Comparison of ENCODE assay signal across 1 cellular context in genomic region chr2:45274190-45274926, GRCh38.
TF ChIP-seq lines count a peak whose summit lies in the region.

No MANE protein-coding gene starts in this region.

TF ChIP-seq in HepG2, 621 proteins besides CTCF, POLR2A, EP300 and RAD21 (continued from another document):
- TF ChIP-seq ZSCAN5A (CRISPR knock-in tag; IDR thresholded peaks at IDR 0.05; ENCODE audit: borderline replicate concordance) (peak; percentile 69; the same call in 1 of the 2 replicates), DMAP1 (CRISPR knock-in tag; IDR thresholded peaks at IDR 0.05) (no peak; the same call in 1 of the 2 replicates), RXRA (CRISPR knock-in tag; IDR thresholded peaks at IDR 0.05) (peak; percentile 97), ZKSCAN8 (CRISPR knock-in tag; IDR thresholded peaks at IDR 0.05; ENCODE audit: borderline replicate concordance) (peak; percentile 71), ZBTB49 (CRISPR knock-in tag; IDR thresholded peaks at IDR 0.05; ENCODE audit: borderline replicate concordance) (no peak), CEBPZ (IDR thresholded peaks at IDR 0.05; ENCODE audit: low read length) (no peak), ZNF17 (CRISPR knock-in tag; IDR thresholded peaks at IDR 0.05) (no peak), NCOA1 (CRISPR knock-in tag; IDR thresholded peaks at IDR 0.05) (peak; percentile 68; the same call in 1 of the 2 replicates), CENPT (CRISPR knock-in tag; IDR thresholded peaks at IDR 0.05; ENCODE audit: low read depth) (no peak), ZNF337 (CRISPR knock-in tag; IDR thresholded peaks at IDR 0.05; ENCODE audit: borderline replicate concordance, low read depth) (no peak), ATF7 (IDR thresholded peaks at IDR 0.05) (no peak), ATF7 (CRISPR knock-in tag; IDR thresholded peaks at IDR 0.05) (peak; percentile 64; the same call in 1 of the 2 replicates), FOXO4 (CRISPR knock-in tag; conservative IDR thresholded peaks at IDR 0.05) (no peak), MED13 (CRISPR knock-in tag; IDR thresholded peaks at IDR 0.05) (peak; percentile 78; the same call in 1 of the 2 replicates), ZNF44 (CRISPR knock-in tag; IDR thresholded peaks at IDR 0.05) (no peak), MAF1 (CRISPR knock-in tag; IDR thresholded peaks at IDR 0.05; ENCODE audit: borderline replicate concordance) (no peak), MXI1 (IDR thresholded peaks at IDR 0.05; ENCODE audit: borderline replicate concordance, low read depth, low read length) (no peak), ZNF282 (IDR thresholded peaks at IDR 0.05; ENCODE audit: partially characterized antibody) (no peak), ATF1 (CRISPR knock-in tag; IDR thresholded peaks at IDR 0.05) (peak; percentile 75), FOXA1 (IDR thresholded peaks at IDR 0.05) (peak; percentile 75), FOXA1 (CRISPR knock-in tag; IDR thresholded peaks at IDR 0.05) (peak; percentile 99), ZNF570 (CRISPR knock-in tag; IDR thresholded peaks at IDR 0.05; ENCODE audit: borderline replicate concordance) (no peak), PRPF4 (IDR thresholded peaks at IDR 0.05; ENCODE audit: low read depth, low read length, poor library complexity, severe bottlenecking) (no peak), ZNF639 (CRISPR knock-in tag; conservative IDR thresholded peaks at IDR 0.05) (no peak), NAIF1 (CRISPR knock-in tag; IDR thresholded peaks at IDR 0.05; ENCODE audit: borderline replicate concordance) (peak; percentile 45; the same call in 1 of the 2 replicates), ZNF598 (CRISPR knock-in tag; IDR thresholded peaks at IDR 0.05; ENCODE audit: borderline replicate concordance) (no peak), PRDM4 (CRISPR knock-in tag; IDR thresholded peaks at IDR 0.05; ENCODE audit: borderline replicate concordance) (no peak), ZNF597 (CRISPR knock-in tag; IDR thresholded peaks at IDR 0.05) (no peak), ZNF292 (CRISPR knock-in tag; IDR thresholded peaks at IDR 0.05; ENCODE audit: borderline replicate concordance, low read depth) (peak; percentile 83; the same call in 1 of the 2 replicates), ZSCAN12 (CRISPR knock-in tag; IDR thresholded peaks at IDR 0.05) (no peak)
